9 cellular contexts compared by ENCODE assay signal in genomic region chr18:47260138-47260923, GRCh38. TPM values are rescaled to one million over a fixed set of nuclear protein-coding genes. Genes with fewer than 3 reads are reported as not detected.
DNase-seq lines count a peak whose midpoint lies in the region; ATAC-seq and TF ChIP-seq lines count a peak whose summit lies in the region.
"Had no signal": no experiment of that assay in that cellular context is flagged by ENCODE, and none has a peak within 500 bp of the region (broad histone marks: within the 10 kb centered on the region; RNA-seq: fewer than 3 reads in every experiment).

No MANE protein-coding gene starts in this region.

- peaks cover 9% of the 10 kb centered on the region for H3K4me1 Mint-ChIP-seq in endodermal cell

- H3K4me3 ChIP-seq in GM12865 (ENCODE audit: low read depth, low read length) (no peak overlapping the region), endodermal cell (ENCODE audit: low read length) (no peak overlapping the region), mucosa of descending colon (no peak overlapping the region)
- H3K4me3 ChIP-seq: uterus had no signal

- intact Hi-C loops in mucosa of descending colon (cut with DNase I, micrococcal nuclease), result no loop called here

- H3K9me3 ChIP-seq in endodermal cell (ENCODE audit: control insufficient read depth, low read length) (peaks cover 11% of the 10 kb centered on the region), mucosa of descending colon (no peaks in the 10 kb centered on the region)
- H3K9me3 ChIP-seq: uterus had no signal

- no peak overlapping the region for H3K27ac ChIP-seq in endodermal cell (ENCODE audit: low read depth, low read length)
- H3K27ac ChIP-seq: uterus had no signal

- peaks cover 7% of the 10 kb centered on the region for H3K9me3 Mint-ChIP-seq in endodermal cell

- H3K27ac Mint-ChIP-seq in endodermal cell, result no peak overlapping the region

- H3K4me1 ChIP-seq in endodermal cell (ENCODE audit: control insufficient read depth, insufficient read depth, low read length) (no peaks in the 10 kb centered on the region), mucosa of descending colon (ENCODE audit: low read depth) (no peaks in the 10 kb centered on the region)
- H3K4me1 ChIP-seq: uterus had no signal

- no peak overlapping the region for H3K4me3 Mint-ChIP-seq in endodermal cell

- peaks cover 100% of the 10 kb centered on the region for H3K27me3 Mint-ChIP-seq in endodermal cell (ENCODE audit: insufficient read depth)

- 7% methylated on average over 22 to 36 of the region's 36 CpGs for WGBS in endodermal cell (ENCODE audit: insufficient coverage in 1 of 2, insufficient read length in 1 of 2), 2 experiments

- ATAC-seq in mucosa of descending colon (peak; percentile 37), GM21381 (IDR thresholded peaks at IDR 0.05; ENCODE audit: unreplicated experiment) (no peak), HG02759 (IDR thresholded peaks at IDR 0.05; ENCODE audit: unreplicated experiment) (no peak), GM21529 (IDR thresholded peaks at IDR 0.05; ENCODE audit: unreplicated experiment) (no peak)

- H3K36me3 Mint-ChIP-seq in endodermal cell (ENCODE audit: low read depth), result no peaks in the 10 kb centered on the region

- no peak overlapping the region for H3K9ac ChIP-seq in endodermal cell (ENCODE audit: extremely low read depth, low read length, poor library complexity, severe bottlenecking)

- DNase-seq in GM12865 (ENCODE audit: low read depth) (peak; percentile 14), NCI-H2227 treated with DMSO at 0.1 percent for 48 hours (lab: John Stamatoyannopoulos, UW) (peak; percentile 26), endodermal cell (peak; percentile 96), mucosa of descending colon (peak in 2 of 3 donors; percentile 71 to 72), SKM-1 treated with dmso at 0.1 percent for 144 hours (lab: John Stamatoyannopoulos, UW; ENCODE audit: unreplicated experiment) (no peak)
- DNase-seq: uterus had no signal

- no peak for TF ChIP-seq CTCF in GM12865 (IDR thresholded peaks at IDR 0.05; ENCODE audit: insufficient read depth, low read depth, low read length, missing control alignments)
- no peak for TF ChIP-seq CTCF in endodermal cell (conservative IDR thresholded peaks at IDR 0.05)
- no peak for TF ChIP-seq CTCF in mucosa of descending colon (IDR thresholded peaks at IDR 0.05)

- peaks cover 100% of the 10 kb centered on the region for H3K27me3 ChIP-seq in endodermal cell (ENCODE audit: control insufficient read depth, insufficient read depth, low read length, poor library complexity, severe bottlenecking)

- H3K36me3 ChIP-seq in endodermal cell (ENCODE audit: control insufficient read depth, insufficient read depth, low read length), result no peaks in the 10 kb centered on the region
- no peaks in the 10 kb centered on the region for H3K36me3 ChIP-seq in mucosa of descending colon (ENCODE audit: low read depth)
- H3K36me3 ChIP-seq: uterus had no signal

RNA-seq across cellular contexts. Expression of gene SKOR2, which starts 8.9 kb away (rescaled TPM):
- under 1 TPM in 1 of 2 donors, not detected in 1; 0.18 TPM for total RNA-seq in endodermal cell
- polyA plus RNA-seq in endodermal cell (2013, experiment 1 of 2), result 0.43 TPM
- 0.66 TPM for polyA plus RNA-seq in endodermal cell (2013, experiment 2 of 2)
- total RNA-seq in mucosa of descending colon, result not detected
- total RNA-seq: uterus had no signal
